In the genomic region with DNA sequence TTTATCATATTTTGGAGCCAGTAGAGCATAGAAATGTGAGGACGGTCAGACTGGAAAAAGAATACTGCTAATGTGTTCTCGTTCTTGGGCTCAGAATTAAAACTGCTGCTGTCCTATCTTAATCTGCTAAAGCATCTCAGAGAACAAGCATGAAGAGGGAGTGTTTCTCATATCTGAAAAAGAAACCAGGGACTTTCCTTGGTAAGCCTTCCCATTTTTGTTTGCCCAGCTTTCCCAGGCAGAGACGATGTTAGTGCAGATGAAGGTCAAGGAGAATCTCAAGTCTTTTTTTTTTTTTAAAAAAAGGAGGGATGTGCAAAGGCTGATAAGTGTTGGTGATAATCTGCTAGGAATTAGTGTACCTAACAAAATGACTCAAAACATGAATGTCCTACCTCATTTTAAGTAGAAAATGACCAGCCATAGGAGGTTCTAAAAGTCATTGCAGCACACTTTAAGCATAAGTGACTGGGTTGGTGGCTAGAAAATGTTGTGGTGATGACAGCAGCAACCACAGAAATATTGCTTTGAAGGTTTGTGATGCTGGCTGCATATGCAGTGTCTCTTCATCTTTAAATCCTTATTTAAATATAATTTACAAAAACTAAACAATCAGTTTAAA, we compare ENCODE assay signal across 9 cellular contexts. TPM values are rescaled to one million over a fixed set of nuclear protein-coding genes. Genes with fewer than 3 reads are reported as not detected.
DNase-seq lines count a peak whose midpoint lies in the region; ATAC-seq and FAIRE-seq lines count a peak whose summit lies in the region.
"Had no signal": no experiment of that assay in that cellular context is flagged by ENCODE, and none has a peak within 500 bp of the region (broad histone marks: within the 10 kb centered on the region; RNA-seq: fewer than 3 reads in every experiment).

No MANE protein-coding gene starts in this region.

- no peaks in the 10 kb centered on the region for H3K27me3 ChIP-seq in adipocyte (replicated peaks; ENCODE audit: control insufficient read depth, insufficient read depth, low read length)
- no peaks in the 10 kb centered on the region for H3K27me3 ChIP-seq in skeletal muscle tissue (ENCODE audit: control insufficient read depth in 3 of 3, insufficient read depth in 3 of 3, low read length in 3 of 3)

- no peak for DNase-seq in GM19239 (ENCODE audit: insufficient read length, low spot score)
- DNase-seq in adipocyte (ENCODE audit: low read depth): peak; percentile 46
- no peak for DNase-seq in SHP77 (lab: John Stamatoyannopoulos, UW)
- DNase-seq in iPS-NIHi7 (ENCODE audit: extremely low spot score): no peak

- H3K9me3 ChIP-seq in adipocyte (ENCODE audit: control insufficient read depth, low read length) (no peaks in the 10 kb centered on the region), skeletal muscle tissue (ENCODE audit: control insufficient read depth in 3 of 3, low read length in 3 of 3) (no peaks in the 10 kb centered on the region)

- H3K27ac ChIP-seq in skeletal muscle tissue (ENCODE audit: low read depth, low read length): peak overlapping the region; percentile 86
- H3K27ac ChIP-seq: SK-N-MC had no signal

- FAIRE-seq in GM19239 (lab: Jason Lieb, UNC): peak; percentile 71
- FAIRE-seq: islet of Langerhans had no signal

- H3K9ac ChIP-seq in adipocyte (ENCODE audit: low read length) (peak overlapping the region; percentile 96), skeletal muscle tissue (ENCODE audit: low read depth in 1 of 3, low read length in 3 of 3) (peak overlapping the region in 2 of 3 donors; percentile 4 to 57)

- peak; percentile 62 for ATAC-seq in HG02870 (IDR thresholded peaks at IDR 0.05; ENCODE audit: unreplicated experiment)
- ATAC-seq in esophagus mucosa: no peak

- H3K4me1 ChIP-seq in adipocyte (ENCODE audit: control insufficient read depth, insufficient read depth, low read length): peaks cover 45% of the 10 kb centered on the region
- peaks cover 12 to 28% (median 14%) of the 10 kb centered on the region in 3 donors for H3K4me1 ChIP-seq in skeletal muscle tissue (ENCODE audit: control insufficient read depth in 3 of 3, insufficient read depth in 3 of 3, low read length in 3 of 3)

- peaks cover 3% of the 10 kb centered on the region for H3K36me3 ChIP-seq in adipocyte (ENCODE audit: control insufficient read depth, insufficient read depth, low read length, severe bottlenecking)
- H3K36me3 ChIP-seq in skeletal muscle tissue (ENCODE audit: control insufficient read depth in 3 of 3, insufficient read depth in 3 of 3, low read length in 3 of 3): peaks cover 3 to 8% (median 7%) of the 10 kb centered on the region in 3 donors

- peak overlapping the region; percentile 90 for H3K4me3 ChIP-seq in adipocyte (ENCODE audit: low read length)
- peak overlapping the region; percentile 22 to 87 (median 36) for H3K4me3 ChIP-seq in skeletal muscle tissue (ENCODE audit: low read length in 3 of 3)
- H3K4me3 ChIP-seq: SK-N-MC had no signal

RNA-seq across cellular contexts. Expression of a gene that starts 55.1 kb away (rescaled TPM):
- total RNA-seq in skeletal muscle tissue (8.4 TPM), esophagus mucosa (24.5 TPM)
